ENCODE assay signal across 1 cellular context in genomic region chr13:104635879-104636278, GRCh38.
TF ChIP-seq lines count a peak whose summit lies in the region.

No MANE protein-coding gene starts in this region.

TF ChIP-seq in WTC11, 78 proteins besides CTCF, POLR2A, EP300 and RAD21 (continued from another document):
- TF ChIP-seq SP1 (CRISPR knock-in tag; conservative IDR thresholded peaks at IDR 0.05), result no peak
- no peak for TF ChIP-seq ZNF532 (CRISPR knock-in tag; IDR thresholded peaks at IDR 0.05; ENCODE audit: borderline replicate concordance)
- TF ChIP-seq ATF1 (CRISPR knock-in tag; IDR thresholded peaks at IDR 0.05), result no peak
- no peak for TF ChIP-seq ZNF416 (CRISPR knock-in tag; IDR thresholded peaks at IDR 0.05)
